21 cellular contexts compared by ENCODE assay signal in genomic region chr9:107005201-107005600, GRCh38.
DNase-seq lines count a peak whose midpoint lies in the region; ATAC-seq and TF ChIP-seq lines count a peak whose summit lies in the region.
"Had no signal": no experiment of that assay in that cellular context is flagged by ENCODE, and none has a peak within 500 bp of the region (broad histone marks: within the 10 kb centered on the region; RNA-seq: fewer than 3 reads in every experiment).

No MANE protein-coding gene starts in this region.

- H3K27ac ChIP-seq in DOHH2 (ENCODE audit: low read depth, low read length) (peak overlapping the region; percentile 55), OCI-LY7 (ENCODE audit: low read depth, low read length, poor library complexity, severe bottlenecking) (no peak overlapping the region), endodermal cell (ENCODE audit: low read depth, low read length) (no peak overlapping the region), substantia nigra (ENCODE audit: low read depth, low read length, poor library complexity, severe bottlenecking) (no peak overlapping the region)
- H3K27ac ChIP-seq: A549; BLaER1 treated with 17β-estradiol and CSF1 and Interleukin-3, amounts not matched to agents 10 nM and 100 nM had no signal

- H3K27me3 Mint-ChIP-seq in endodermal cell (ENCODE audit: insufficient read depth) (no peaks in the 10 kb centered on the region), nephron progenitor cell (ENCODE audit: low read depth, poor library complexity) (no peaks in the 10 kb centered on the region)
- H3K27me3 Mint-ChIP-seq: CD4-positive, alpha-beta T cell had no signal

- POLR2A ChIA-PET in OCI-LY7 (lab: Charles Lee), result no interaction called here

- BruUV-seq in OCI-LY7 (replicated peaks; lab: Mats Ljungman, UMichigan), result no TSS peak

- DNase-seq in OCI-LY7 (ENCODE audit: low spot score) (no peak), endodermal cell (no peak), nephron progenitor cell (no peak), substantia nigra (lab: John Stamatoyannopoulos, UW) (no peak), NCI-H2196 (lab: John Stamatoyannopoulos, UW; ENCODE audit: unreplicated experiment) (no peak)
- DNase-seq: 8988T; ACHN; AML-193; BE2C; CD4-positive, alpha-beta T cell; CD8-positive, alpha-beta memory T cell; DMS53; DMS79 treated with DMSO at 0.1 percent for 48 hours; GOT3; H7; HCEC 1CT had no signal

- H3K9me3 Mint-ChIP-seq in endodermal cell (peaks cover 4% of the 10 kb centered on the region), nephron progenitor cell (peaks cover 16% of the 10 kb centered on the region)

- H3K4me3 Mint-ChIP-seq in endodermal cell (no peak overlapping the region), nephron progenitor cell (no peak overlapping the region)
- H3K4me3 Mint-ChIP-seq: CD14-positive monocyte; CD4-positive, alpha-beta T cell; CD8-positive, alpha-beta memory T cell had no signal

- peaks cover 7% of the 10 kb centered on the region; the same call in 1 of the 2 replicates for H3K9me3 ChIP-seq in DOHH2 (ENCODE audit: control insufficient read depth, insufficient read depth, low read length)
- H3K9me3 ChIP-seq in OCI-LY7 (ENCODE audit: low read length), result no peaks in the 10 kb centered on the region
- peaks cover 10% of the 10 kb centered on the region for H3K9me3 ChIP-seq in endodermal cell (ENCODE audit: control insufficient read depth, low read length)
- H3K9me3 ChIP-seq: A549, BE2C had no signal

- no peak overlapping the region for H2AFZ ChIP-seq in OCI-LY7 (ENCODE audit: low read length)

- intact Hi-C loops in OCI-LY7 (cut with micrococcal nuclease; ENCODE audit: unreplicated experiment), result no loop called here

- H3K27me3 ChIP-seq in DOHH2 (ENCODE audit: control insufficient read depth, low read length) (0 out of 2 replicates have a peak, but pooled peaks cover 2% of the 10 kb centered on the region), endodermal cell (ENCODE audit: control insufficient read depth, insufficient read depth, low read length, poor library complexity, severe bottlenecking) (no peaks in the 10 kb centered on the region)
- H3K27me3 ChIP-seq: BE2C; BLaER1 treated with 17β-estradiol and CSF1 and Interleukin-3, amounts not matched to agents 10 nM and 100 nM had no signal

- CTCF ChIA-PET in OCI-LY7 (lab: Charles Lee; ENCODE audit: unreplicated experiment), result no interaction called here

- H3K9me2 ChIP-seq in DOHH2 (replicated peaks; ENCODE audit: control insufficient read depth, low read length) (no peaks in the 10 kb centered on the region), OCI-LY7 (ENCODE audit: insufficient read depth, low read length) (no peaks in the 10 kb centered on the region)

- no peaks in the 10 kb centered on the region for H3F3A ChIP-seq in DOHH2 (ENCODE audit: control insufficient read depth, insufficient read depth)

- H3K4me2 ChIP-seq in DOHH2 (ENCODE audit: low read length) (peak overlapping the region; percentile 50), OCI-LY7 (ENCODE audit: low read length) (peak overlapping the region; percentile 10)
- H3K4me2 ChIP-seq: A549; BLaER1 treated with 17β-estradiol and CSF1 and Interleukin-3, amounts not matched to agents 10 nM and 100 nM had no signal

- peak overlapping the region; percentile 35 for H3K4me3 ChIP-seq in DOHH2 (ENCODE audit: low read length)
- H3K4me3 ChIP-seq in OCI-LY7 (ENCODE audit: low read depth, low read length, poor library complexity, severe bottlenecking), result no peak overlapping the region
- peak overlapping the region; percentile 32 for H3K4me3 ChIP-seq in endodermal cell (ENCODE audit: low read length)
- H3K4me3 ChIP-seq: A549; BLaER1 treated with 17β-estradiol and CSF1 and Interleukin-3, amounts not matched to agents 10 nM and 100 nM had no signal

- H3K4me1 Mint-ChIP-seq in endodermal cell, result peaks cover 42% of the 10 kb centered on the region
- no peaks in the 10 kb centered on the region for H3K4me1 Mint-ChIP-seq in nephron progenitor cell
- H3K4me1 Mint-ChIP-seq: CD14-positive monocyte; CD8-positive, alpha-beta memory T cell had no signal

- no peaks in the 10 kb centered on the region for H3K79me2 ChIP-seq in DOHH2 (ENCODE audit: control insufficient read depth, low read length)
- H3K79me2 ChIP-seq in OCI-LY7 (ENCODE audit: insufficient read depth, low read depth, low read length), result no peaks in the 10 kb centered on the region

- H3K4me1 ChIP-seq in DOHH2 (ENCODE audit: control insufficient read depth, low read length) (peaks cover 36% of the 10 kb centered on the region), OCI-LY7 (ENCODE audit: insufficient read depth, low read length, poor library complexity, severe bottlenecking) (peaks cover 9% of the 10 kb centered on the region), endodermal cell (ENCODE audit: control insufficient read depth, insufficient read depth, low read length) (peaks cover 16% of the 10 kb centered on the region)
- H3K4me1 ChIP-seq: A549 had no signal

- TF ChIP-seq CTCF in DOHH2 (IDR thresholded peaks at IDR 0.05; ENCODE audit: low read depth, low read length, poor library complexity, severe bottlenecking) (no peak), OCI-LY7 (conservative IDR thresholded peaks at IDR 0.05; ENCODE audit: low read length) (no peak), endodermal cell (conservative IDR thresholded peaks at IDR 0.05) (no peak), nephron progenitor cell (IDR thresholded peaks at IDR 0.05) (no peak)

- WGBS in endodermal cell (ENCODE audit: insufficient coverage in 1 of 2, insufficient read length in 1 of 2), 2 experiments, result 56 to 70% methylated on average over 2 to 3 of the region's 3 CpGs

- H3K27ac Mint-ChIP-seq in endodermal cell (no peak overlapping the region), nephron progenitor cell (no peak overlapping the region)
- H3K27ac Mint-ChIP-seq: CD14-positive monocyte; CD4-positive, alpha-beta T cell had no signal

- H4K20me1 ChIP-seq in DOHH2 (ENCODE audit: control insufficient read depth, insufficient read depth, low read depth, low read length), result no peaks in the 10 kb centered on the region
- H4K20me1 ChIP-seq in OCI-LY7 (ENCODE audit: insufficient read depth, low read length), result no peaks in the 10 kb centered on the region
- H4K20me1 ChIP-seq: BLaER1 treated with 17β-estradiol and CSF1 and Interleukin-3, amounts not matched to agents 10 nM and 100 nM had no signal

- peaks cover 64% of the 10 kb centered on the region for H3K36me3 Mint-ChIP-seq in endodermal cell (ENCODE audit: low read depth)
- peaks cover 98% of the 10 kb centered on the region for H3K36me3 Mint-ChIP-seq in nephron progenitor cell (ENCODE audit: low read depth)
- H3K36me3 Mint-ChIP-seq: CD14-positive monocyte; CD8-positive, alpha-beta memory T cell had no signal

- H3K9ac ChIP-seq in endodermal cell (ENCODE audit: extremely low read depth, low read length, poor library complexity, severe bottlenecking), result no peak overlapping the region
- H3K9ac ChIP-seq: BLaER1 treated with 17β-estradiol and CSF1 and Interleukin-3, amounts not matched to agents 10 nM and 100 nM had no signal

- ATAC-seq in GM18867 (IDR thresholded peaks at IDR 0.05; ENCODE audit: unreplicated experiment), result peak; percentile 74
- ATAC-seq: A549 had no signal

- H3K36me3 ChIP-seq in DOHH2 (ENCODE audit: control insufficient read depth, low read length), result no peaks in the 10 kb centered on the region
- no peaks in the 10 kb centered on the region for H3K36me3 ChIP-seq in OCI-LY7 (ENCODE audit: insufficient read depth, low read length)
- peaks cover 76% of the 10 kb centered on the region for H3K36me3 ChIP-seq in endodermal cell (ENCODE audit: control insufficient read depth, insufficient read depth, low read length)
